In genomic region chr2:219509780-219510511, GRCh38 we compare ENCODE assay signal across 8 cellular contexts. TPM values are rescaled to one million over a fixed set of nuclear protein-coding genes. Genes with fewer than 3 reads are reported as not detected.
A peak's percentile ranks its signal among the peaks of the same experiment; 100 is the strongest.
DNase-seq lines count a peak whose midpoint lies in the region.

No MANE protein-coding gene starts in this region.

- no peaks in the 10 kb centered on the region for H3K9me2 ChIP-seq in GM23248 (ENCODE audit: insufficient read depth)

- no peak overlapping the region for H3K27ac ChIP-seq in GM23248
- H3K27ac ChIP-seq in caudate nucleus (ENCODE audit: low read depth, low read length) = no peak overlapping the region

- peaks cover 17% of the 10 kb centered on the region for H3K27me3 ChIP-seq in GM23248 (replicated peaks; ENCODE audit: insufficient read depth)

- no peaks in the 10 kb centered on the region for H3K36me3 ChIP-seq in GM23248 (ENCODE audit: low read depth)

- H3K4me2 ChIP-seq in GM23248 (ENCODE audit: unreplicated experiment) = peak overlapping the region; percentile 71

- H2AFZ ChIP-seq in GM23248 = no peak overlapping the region

- no peaks in the 10 kb centered on the region for H3K79me2 ChIP-seq in GM23248 (ENCODE audit: insufficient read depth)

- no peaks in the 10 kb centered on the region for H4K20me1 ChIP-seq in GM23248 (ENCODE audit: insufficient read depth)

- H3F3A ChIP-seq in GM23248 (ENCODE audit: insufficient read depth) = no peaks in the 10 kb centered on the region

- WGBS in GM23248 (ENCODE audit: low coverage in 1 of 2, low lambda C conversion rate in 2 of 2, missing lambda C conversion rate in 2 of 2), 2 experiments = 4% methylated on average over 24 to 26 of the region's 26 CpGs

- peak overlapping the region; percentile 56 for H3K4me3 ChIP-seq in GM23248

- H3K4me1 ChIP-seq in GM23248 (ENCODE audit: insufficient read depth) = peaks cover 13% of the 10 kb centered on the region

- DNase-seq in DMS53 treated with DMSO at 0.1 percent for 48 hours (lab: John Stamatoyannopoulos, UW; ENCODE audit: unreplicated experiment) (peak; percentile 27), GM23248 (peak; percentile 79), NAMALWA (ENCODE audit: low spot score) (peak; percentile 70), UCSD-AML1 (lab: John Stamatoyannopoulos, UW; ENCODE audit: unreplicated experiment) (peak; percentile 76), caudate nucleus (lab: John Stamatoyannopoulos, UW) (peak in 41 of 61 donors; percentile 6 to 56 (median 31)), iris pigment epithelial cell (ENCODE audit: low read depth) (peak; percentile 55), putamen (ENCODE audit: low spot score) (no peak)
- DNase-seq in stimulated activated CD4-positive, alpha-beta T cell treated with anti-CD3 and anti-CD28 coated beads, Interleukin-2, amount 100 ng/mL, for 24 hours = peak; percentile 57 to 61

- in situ Hi-C loops in GM23248 (cut with MboI) = no loop called here

- H3K9ac ChIP-seq in GM23248 = no peak overlapping the region

- no peaks in the 10 kb centered on the region for H3K9me3 ChIP-seq in GM23248 (ENCODE audit: low read depth)

RNA-seq across cellular contexts. Expression of gene ASIC4, which starts 4.3 kb away (rescaled TPM):
- total RNA-seq in GM23248 (2014; rRNA removed; shearing (Covaris generic)) = 0.13 and 0.43 TPM in 2 replicates
- polyA plus RNA-seq in GM23248 (2016; fragmentation: Nextera tagmentation; extraction: Ambion mirVana) = not detected in 2 replicates

RNA-seq across cellular contexts. Expression of gene GMPPA, which starts 11.3 kb away (rescaled TPM):
- 60.6 and 72.2 TPM in 2 replicates for total RNA-seq in GM23248 (2014; rRNA removed; shearing (Covaris generic))
- polyA plus RNA-seq in GM23248 (2016; fragmentation: Nextera tagmentation; extraction: Ambion mirVana) = 64.4 and 65.6 TPM in 2 replicates

RNA-seq across cellular contexts. Expression of gene CHPF, which starts 33.7 kb away (rescaled TPM):
- 526 and 533 TPM in 2 replicates for total RNA-seq in GM23248 (2014; rRNA removed; shearing (Covaris generic))
- 174 and 179 TPM in 2 replicates for polyA plus RNA-seq in GM23248 (2016; fragmentation: Nextera tagmentation; extraction: Ambion mirVana)

RNA-seq across cellular contexts. Expression of gene TMEM198, which starts 33.9 kb away (rescaled TPM):
- total RNA-seq in GM23248 (2014; rRNA removed; shearing (Covaris generic)) = 5.8 and 6.2 TPM in 2 replicates
- 1.7 and 2.2 TPM in 2 replicates for polyA plus RNA-seq in GM23248 (2016; fragmentation: Nextera tagmentation; extraction: Ambion mirVana)
